ENCODE assay signal across 12 cellular contexts in the genomic region with DNA sequence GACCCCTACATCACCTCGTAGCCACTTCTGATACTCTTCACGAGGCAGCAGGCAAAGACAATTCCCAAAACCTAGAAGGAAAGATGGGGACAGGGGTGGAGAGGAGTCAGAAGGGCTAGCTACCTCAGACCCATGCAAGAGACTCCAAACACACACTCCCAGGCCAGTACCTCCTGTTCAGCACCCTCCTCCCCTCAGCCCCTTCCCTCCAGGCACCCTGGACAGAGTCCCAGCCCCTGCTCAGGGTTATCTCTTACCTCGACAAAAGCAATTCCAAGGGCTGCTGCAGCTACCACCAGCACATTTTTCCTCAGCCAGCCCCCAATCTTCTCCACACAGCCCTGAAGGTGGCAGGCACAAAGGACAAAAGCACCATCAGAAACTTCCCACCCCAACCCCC. TPM values are rescaled to one million over a fixed set of nuclear protein-coding genes. Genes with fewer than 3 reads are reported as not detected.
A peak's percentile ranks its signal among the peaks of the same experiment; 100 is the strongest.
DNase-seq lines count a peak whose midpoint lies in the region; ATAC-seq, FAIRE-seq and TF ChIP-seq lines count a peak whose summit lies in the region.
"Had no signal": no experiment of that assay in that cellular context is flagged by ENCODE, and none has a peak within 500 bp of the region (broad histone marks: within the 10 kb centered on the region; RNA-seq: fewer than 3 reads in every experiment).

No MANE protein-coding gene starts in this region.

- H3K9me3 Mint-ChIP-seq in astrocyte (ENCODE audit: unreplicated experiment) (no peaks in the 10 kb centered on the region), nephron (no peaks in the 10 kb centered on the region)
- H3K9me3 Mint-ChIP-seq in CD8-positive, alpha-beta T cell, result no peaks in the 10 kb centered on the region
- H3K9me3 Mint-ChIP-seq: stimulated activated naive CD8-positive, alpha-beta T cell treated with anti-CD3 and anti-CD28 coated beads, Interleukin-15, amount 100 ng/mL, for 72 hours had no signal

- H3K9ac ChIP-seq in BLaER1 (no peak overlapping the region), astrocyte (ENCODE audit: low read length) (peak overlapping the region; percentile 40)

- H3K27ac Mint-ChIP-seq in astrocyte (ENCODE audit: unreplicated experiment) (peak overlapping the region; percentile 69), nephron (peak overlapping the region; percentile 37 to 66 (median 46))
- H3K27ac Mint-ChIP-seq in CD8-positive, alpha-beta T cell, result no peak overlapping the region

- H3K9me3 ChIP-seq in BLaER1 (no peaks in the 10 kb centered on the region), astrocyte (ENCODE audit: insufficient read depth, low read depth, low read length) (no peaks in the 10 kb centered on the region)
- no peaks in the 10 kb centered on the region for H3K9me3 ChIP-seq in CD8-positive, alpha-beta T cell (ENCODE audit: low read length)

- H3K27me3 Mint-ChIP-seq in astrocyte (ENCODE audit: low read depth, unreplicated experiment) (no peaks in the 10 kb centered on the region), nephron (ENCODE audit: low read depth) (peaks cover 5% of the 10 kb centered on the region)
- no peaks in the 10 kb centered on the region for H3K27me3 Mint-ChIP-seq in CD8-positive, alpha-beta T cell (ENCODE audit: low read depth)
- H3K27me3 Mint-ChIP-seq: activated CD4-positive, alpha-beta T cell treated with anti-CD3 and anti-CD28 coated beads for 36 hours; stimulated activated naive CD8-positive, alpha-beta T cell treated with anti-CD3 and anti-CD28 coated beads, Interleukin-15, amount 100 ng/mL, for 72 hours had no signal

- H3K27me3 ChIP-seq in BLaER1, result no peaks in the 10 kb centered on the region
- no peaks in the 10 kb centered on the region for H3K27me3 ChIP-seq in astrocyte (ENCODE audit: insufficient read depth, low read length)
- H3K27me3 ChIP-seq in CD8-positive, alpha-beta T cell (ENCODE audit: insufficient read depth, low read length), result no peaks in the 10 kb centered on the region

- peaks cover 50% of the 10 kb centered on the region for H3K79me2 ChIP-seq in astrocyte (ENCODE audit: insufficient read depth, low read length)

- CTCF ChIA-PET in CD8-positive, alpha-beta T cell (lab: Charles Lee), result interaction anchor here (1.1 to 14.8 kb wide), 5 partner anchors 12 to 89 kb away, joined by 3 to 176 read pairs (median 4); partner anchors contain the start of gene OR10P1

- no peak for FAIRE-seq in astrocyte (lab: Jason Lieb, UNC)

- peaks cover 21% of the 10 kb centered on the region for H3K36me3 Mint-ChIP-seq in astrocyte (ENCODE audit: low read depth, unreplicated experiment)
- H3K36me3 Mint-ChIP-seq in nephron (ENCODE audit: low read depth), result peaks cover 38% of the 10 kb centered on the region
- H3K36me3 Mint-ChIP-seq in CD8-positive, alpha-beta T cell, result peaks cover 16% of the 10 kb centered on the region

- TF ChIP-seq CTCF in astrocyte (IDR thresholded peaks at IDR 0.05; ENCODE audit: insufficient read depth, low read depth, low read length) (no peak), nephron (IDR thresholded peaks at IDR 0.05; ENCODE audit: unreplicated experiment in 3 of 3) (no peak)
- no peak for TF ChIP-seq CTCF in CD8-positive, alpha-beta T cell (IDR thresholded peaks at IDR 0.05)

- H4K20me1 ChIP-seq in BLaER1 (peaks cover 28% of the 10 kb centered on the region), astrocyte (ENCODE audit: insufficient read depth, low read length) (peaks cover 60% of the 10 kb centered on the region)

- peaks cover 77% of the 10 kb centered on the region for H3K4me1 ChIP-seq in BLaER1
- peaks cover 45% of the 10 kb centered on the region for H3K4me1 ChIP-seq in astrocyte (ENCODE audit: insufficient read depth, low read length)
- peaks cover 25% of the 10 kb centered on the region for H3K4me1 ChIP-seq in CD8-positive, alpha-beta T cell (ENCODE audit: insufficient read depth, low read length)

- POLR2A ChIA-PET in CD8-positive, alpha-beta T cell (lab: Charles Lee), result interaction anchor here (1.2 to 1.4 kb wide), 3 partner anchors 10 to 215 kb away, joined by 3 to 13 read pairs (median 7); partner anchors contain the start of gene BLOC1S1

- H3K4me1 Mint-ChIP-seq in astrocyte (ENCODE audit: low read depth, unreplicated experiment) (peaks cover 28% of the 10 kb centered on the region), nephron (peaks cover 56% of the 10 kb centered on the region)
- H3K4me1 Mint-ChIP-seq in CD8-positive, alpha-beta T cell (ENCODE audit: low read depth), result peaks cover 44% of the 10 kb centered on the region

- DNase-seq in astrocyte (ENCODE audit: low read depth), result no peak
- DNase-seq in DMS 273 (lab: John Stamatoyannopoulos, UW; ENCODE audit: unreplicated experiment), result no peak
- no peak for DNase-seq in CD8-positive, alpha-beta T cell
- DNase-seq: activated CD4-positive, alpha-beta T cell treated with anti-CD3 and anti-CD28 coated beads for 36 hours; activated naive CD4-positive, alpha-beta T cell treated with Interleukin-2 at 50 U/mL for 16 hours; dermis blood vessel endothelial cell; hypothalamus; NCI-H82; stimulated activated naive CD8-positive, alpha-beta T cell treated with anti-CD3 and anti-CD28 coated beads, Interleukin-15, amount 100 ng/mL, for 72 hours had no signal

- no peak for ATAC-seq in GM21526 (IDR thresholded peaks at IDR 0.05; ENCODE audit: low FRiP score, unreplicated experiment)
- no peak for ATAC-seq in CD8-positive, alpha-beta T cell
- ATAC-seq: activated CD4-positive, alpha-beta T cell treated with anti-CD3 and anti-CD28 coated beads for 36 hours; stimulated activated naive CD8-positive, alpha-beta T cell treated with anti-CD3 and anti-CD28 coated beads, Interleukin-15, amount 100 ng/mL, for 72 hours had no signal

- H3K36me3 ChIP-seq in BLaER1, result peaks cover 46% of the 10 kb centered on the region
- peaks cover 29% of the 10 kb centered on the region for H3K36me3 ChIP-seq in astrocyte (ENCODE audit: insufficient read depth, low read length)
- H3K36me3 ChIP-seq in CD8-positive, alpha-beta T cell (ENCODE audit: insufficient read depth, low read length), result no peaks in the 10 kb centered on the region

- H3K4me3 Mint-ChIP-seq in astrocyte (ENCODE audit: unreplicated experiment) (peak overlapping the region; percentile 93), nephron (peak overlapping the region; percentile 70 to 94 (median 90))
- H3K4me3 Mint-ChIP-seq in CD8-positive, alpha-beta T cell, result no peak overlapping the region
- H3K4me3 Mint-ChIP-seq: activated CD4-positive, alpha-beta T cell treated with anti-CD3 and anti-CD28 coated beads for 36 hours; stimulated activated naive CD8-positive, alpha-beta T cell treated with anti-CD3 and anti-CD28 coated beads, Interleukin-15, amount 100 ng/mL, for 72 hours had no signal

- H3K27ac ChIP-seq in BLaER1 (no peak overlapping the region), astrocyte (ENCODE audit: low read depth, low read length) (no peak overlapping the region)
- no peak overlapping the region for H3K27ac ChIP-seq in CD8-positive, alpha-beta T cell (ENCODE audit: low read depth, low read length)

- H3K4me2 ChIP-seq in BLaER1, result peak overlapping the region; percentile 68; the same call in 1 of the 2 replicates
- peak overlapping the region; percentile 99 for H3K4me2 ChIP-seq in astrocyte (ENCODE audit: low read length)

- H3K4me3 ChIP-seq in BLaER1, result no peak overlapping the region
- no peak overlapping the region for H3K4me3 ChIP-seq in astrocyte (ENCODE audit: insufficient read depth, low read depth, low read length)
- H3K4me3 ChIP-seq in CD8-positive, alpha-beta T cell (ENCODE audit: low read depth, low read length), result no peak overlapping the region

- intact Hi-C loops in CD8-positive, alpha-beta T cell (cut with DNase I, micrococcal nuclease), result no loop called here

- H2AFZ ChIP-seq in astrocyte (ENCODE audit: low read depth, low read length), result no peak overlapping the region

RNA-seq across cellular contexts. Expression of gene CD63, which starts 3.3 kb away (rescaled TPM):
- 965 and 1,014 TPM in 2 replicates for total RNA-seq in astrocyte
- 10 to 100 TPM; 27.0 to 33.8 TPM for total RNA-seq in CD8-positive, alpha-beta T cell

RNA-seq across cellular contexts. Expression of gene RDH5, which starts 5.4 kb away (rescaled TPM):
- 1.4 and 2.1 TPM in 2 replicates for total RNA-seq in astrocyte
- 1 to 10 TPM; 5.5 to 7.8 TPM for total RNA-seq in CD8-positive, alpha-beta T cell

RNA-seq across cellular contexts. Expression of gene BLOC1S1, which starts 9.7 kb away (rescaled TPM):
- 49.2 and 51.0 TPM in 2 replicates for total RNA-seq in astrocyte
- 10 to 100 TPM; 29.4 to 29.6 TPM for total RNA-seq in CD8-positive, alpha-beta T cell

RNA-seq across cellular contexts. Expression of gene GDF11, which starts 17.4 kb away (rescaled TPM):
- total RNA-seq in astrocyte, result 25.3 and 28.9 TPM in 2 replicates
- 1 to 10 TPM; 4.3 to 4.6 TPM for total RNA-seq in CD8-positive, alpha-beta T cell

RNA-seq across cellular contexts. Expression of gene ITGA7, which starts 17.9 kb away (rescaled TPM):
- total RNA-seq in astrocyte, result 20.4 and 26.5 TPM in 2 replicates
- total RNA-seq in CD8-positive, alpha-beta T cell, result 1 to 10 TPM; 1.0 to 1.1 TPM

Comparison
In these comparisons a context has a peak if more than half of its experiments do, and no peak if none do; other contexts are left out.
1. RNA of gene CD63, which starts 3.3 kb away (total RNA-seq): 965 to 1,014 TPM in astrocyte; 27.0 to 33.8 TPM in CD8-positive, alpha-beta T cell; every median in the first group is over 10 times any median in the second.